Comparison of ENCODE assay signal across 8 cellular contexts in genomic region chrX:72126539-72127140, GRCh38. TPM values are rescaled to one million over a fixed set of nuclear protein-coding genes. Genes with fewer than 3 reads are reported as not detected.
A peak's percentile ranks its signal among the peaks of the same experiment; 100 is the strongest.
DNase-seq lines count a peak whose midpoint lies in the region; ATAC-seq and TF ChIP-seq lines count a peak whose summit lies in the region.

No MANE protein-coding gene starts in this region.

- TF ChIP-seq CTCF in omental fat pad (IDR thresholded peaks at IDR 0.05) (peak in 1 of 3 donors; percentile 41), suprapubic skin (IDR thresholded peaks at IDR 0.05) (peak; percentile 48 to 78)

- no peaks in the 10 kb centered on the region for H3K9me3 ChIP-seq in suprapubic skin

- WGBS in suprapubic skin = 20% methylated on average over 9 of the region's 9 CpGs

- DNase-seq in DMS53 treated with DMSO at 0.1 percent for 48 hours (lab: John Stamatoyannopoulos, UW; ENCODE audit: unreplicated experiment) (peak; percentile 61), M059J (ENCODE audit: low read depth) (peak; percentile 78), SHP77 (lab: John Stamatoyannopoulos, UW) (peak; percentile 20 to 29), foreskin melanocyte (peak; percentile 42), omental fat pad (ENCODE audit: low spot score) (peak; percentile 89), suprapubic skin (ENCODE audit: low spot score in 2 of 2) (peak; percentile 89 to 93)
- DNase-seq in activated T-helper 9 cell treated with anti-CD3 and anti-CD28 coated beads, Interleukin-2, amount 50 U/mL, for 16 hours (ENCODE audit: low read depth) = peak; percentile 71

- no peak overlapping the region for H3K27ac ChIP-seq in suprapubic skin

- TF ChIP-seq POLR2A in suprapubic skin (IDR thresholded peaks at IDR 0.05) = no peak

- TF ChIP-seq EP300 in suprapubic skin (IDR thresholded peaks at IDR 0.05) = no peak

- ATAC-seq in GM21619 (IDR thresholded peaks at IDR 0.05; ENCODE audit: unreplicated experiment) (peak; percentile 87), omental fat pad (ENCODE audit: low FRiP score) (peak; percentile 69)

- H3K4me3 ChIP-seq in suprapubic skin = no peak overlapping the region

- no peaks in the 10 kb centered on the region for H3K36me3 ChIP-seq in suprapubic skin

- peaks cover 54% of the 10 kb centered on the region for H3K4me1 ChIP-seq in suprapubic skin

- H3K27me3 ChIP-seq in suprapubic skin = no peaks in the 10 kb centered on the region

RNA-seq across cellular contexts. Expression of gene RTL5, which starts 5.1 kb away (rescaled TPM):
- total RNA-seq in M059J (2014; rRNA removed; shearing (Covaris generic)) = 0.12 and 0.39 TPM in 2 replicates
- total RNA-seq in omental fat pad (1 to 10 TPM; 3.7 to 6.9 (median 4.4) TPM), suprapubic skin (1 to 10 TPM; 1.2 to 2.4 (median 1.3) TPM)

RNA-seq across cellular contexts. Expression of gene PIN4, which starts 54.9 kb away (rescaled TPM):
- 45.1 and 56.9 TPM in 2 replicates for total RNA-seq in M059J (2014; rRNA removed; shearing (Covaris generic))
- total RNA-seq in omental fat pad = 10 to 100 TPM in 1 of 4 donors, 1 to 10 TPM in 3; 3.2 to 11.2 (median 4.8) TPM
- 10 to 100 TPM in 2 of 4 donors, 1 to 10 TPM in 2; 4.3 to 16.5 (median 11.8) TPM for total RNA-seq in suprapubic skin

Comparison
In these comparisons a context has a peak if more than half of its experiments do, and no peak if none do; other contexts are left out.
1. DNase-seq: peak in every context shown above with its lines; median percentile 91 in suprapubic skin; 89 in omental fat pad; 78 in M059J; 71 in activated T-helper 9 cell treated with anti-CD3 and anti-CD28 coated beads, Interleukin-2, amount 50 U/mL, for 16 hours; 61 in DMS53 treated with DMSO at 0.1 percent for 48 hours; 42 in foreskin melanocyte; 24 in SHP77.